Comparison of ENCODE assay signal across 15 cellular contexts in genomic region chr20:48309293-48309692, GRCh38.
DNase-seq lines count a peak whose midpoint lies in the region; ATAC-seq and TF ChIP-seq lines count a peak whose summit lies in the region.
"Had no signal": no experiment of that assay in that cellular context is flagged by ENCODE, and none has a peak within 500 bp of the region (broad histone marks: within the 10 kb centered on the region; RNA-seq: fewer than 3 reads in every experiment).

No MANE protein-coding gene starts in this region.

- peaks cover under 1% of the 10 kb centered on the region for H3K9me3 Mint-ChIP-seq in Caco-2 (ENCODE audit: unreplicated experiment)
- peaks cover 2% of the 10 kb centered on the region for H3K9me3 Mint-ChIP-seq in endodermal cell
- H3K9me3 Mint-ChIP-seq in CD4-positive, alpha-beta memory T cell = peaks cover 0 to 1% (median 0%) of the 10 kb centered on the region in 8 donors
- H3K9me3 Mint-ChIP-seq in GM23338 = peaks cover 3% of the 10 kb centered on the region; the same call in 1 of the 3 replicates

- H3F3A ChIP-seq in GM23338 (replicated peaks; ENCODE audit: low read depth) = no peaks in the 10 kb centered on the region

- intact Hi-C loops in Caco-2 (cut with micrococcal nuclease; ENCODE audit: unreplicated experiment) = no loop called here
- intact Hi-C loops in CD4-positive, alpha-beta memory T cell (cut with micrococcal nuclease) = no loop called here

- H3K36me3 ChIP-seq in Caco-2 (ENCODE audit: control insufficient read depth, insufficient read depth, low read length) (no peaks in the 10 kb centered on the region), SJCRH30 (no peaks in the 10 kb centered on the region), endodermal cell (ENCODE audit: control insufficient read depth, insufficient read depth, low read length) (no peaks in the 10 kb centered on the region), neuronal stem cell (replicated peaks in 1 of 2; ENCODE audit: control insufficient read depth in 2 of 2, insufficient read depth in 2 of 2, low read length in 2 of 2) (no peaks in the 10 kb centered on the region), GM23338 (ENCODE audit: insufficient read depth) (no peaks in the 10 kb centered on the region)
- no peaks in the 10 kb centered on the region for H3K36me3 ChIP-seq in CD4-positive, alpha-beta memory T cell (ENCODE audit: insufficient read depth, low read length)

- BruUV-seq in Caco-2 (replicated peaks; lab: Mats Ljungman, UMichigan) = no TSS peak

- peak overlapping the region; percentile 63 for H3K27ac Mint-ChIP-seq in Caco-2 (ENCODE audit: unreplicated experiment)
- peak overlapping the region; percentile 64 for H3K27ac Mint-ChIP-seq in endodermal cell
- no peak overlapping the region for H3K27ac Mint-ChIP-seq in CD4-positive, alpha-beta memory T cell
- no peak overlapping the region for H3K27ac Mint-ChIP-seq in GM23338
- H3K27ac Mint-ChIP-seq: IgD-negative memory B cell had no signal

- H4K20me1 ChIP-seq in GM23338 (replicated peaks; ENCODE audit: insufficient read depth) = no peaks in the 10 kb centered on the region

- no peak overlapping the region for H3K4me3 Mint-ChIP-seq in Caco-2 (ENCODE audit: unreplicated experiment)
- H3K4me3 Mint-ChIP-seq in endodermal cell = no peak overlapping the region
- no peak overlapping the region for H3K4me3 Mint-ChIP-seq in CD4-positive, alpha-beta memory T cell
- H3K4me3 Mint-ChIP-seq in GM23338 = no peak overlapping the region
- H3K4me3 Mint-ChIP-seq: CD14-positive monocyte, IgD-negative memory B cell had no signal

- H3K79me1 ChIP-seq in neuronal stem cell (ENCODE audit: low read depth, low read length) = no peaks in the 10 kb centered on the region

- H3K36me3 Mint-ChIP-seq in Caco-2 (ENCODE audit: insufficient read depth, unreplicated experiment) (no peaks in the 10 kb centered on the region), endodermal cell (ENCODE audit: low read depth) (no peaks in the 10 kb centered on the region), GM23338 (ENCODE audit: low read depth) (no peaks in the 10 kb centered on the region)
- no peaks in the 10 kb centered on the region for H3K36me3 Mint-ChIP-seq in CD4-positive, alpha-beta memory T cell
- H3K36me3 Mint-ChIP-seq: CD14-positive monocyte, IgD-negative memory B cell had no signal

- no peak overlapping the region for H4K8ac ChIP-seq in neuronal stem cell (ENCODE audit: low read depth, low read length)

- TF ChIP-seq CTCF in Caco-2 (IDR thresholded peaks at IDR 0.05; ENCODE audit: insufficient read depth in 1 of 2, low read depth in 1 of 2, low read length in 1 of 2, severe bottlenecking in 1 of 2, unreplicated experiment in 1 of 2) (no peak), endodermal cell (conservative IDR thresholded peaks at IDR 0.05) (no peak), GM23338 (conservative IDR thresholded peaks at IDR 0.05; ENCODE audit: low read depth in 2 of 2) (no peak)

- H3K9me3 ChIP-seq in Caco-2 (no peaks in the 10 kb centered on the region), SJCRH30 (replicated peaks) (no peaks in the 10 kb centered on the region; the same call in 1 of the 2 replicates), endodermal cell (ENCODE audit: control insufficient read depth, low read length) (no peaks in the 10 kb centered on the region), neuronal stem cell (replicated peaks in 1 of 2; ENCODE audit: control insufficient read depth in 2 of 2, insufficient read depth in 1 of 2, low read depth in 1 of 2, low read length in 2 of 2) (no peaks in the 10 kb centered on the region)
- no peaks in the 10 kb centered on the region for H3K9me3 ChIP-seq in CD4-positive, alpha-beta memory T cell (ENCODE audit: control insufficient read depth in 1 of 2, low read length in 2 of 2)

- 86 to 88% methylated on average over 4 to 5 of the region's 5 CpGs for WGBS in endodermal cell (ENCODE audit: insufficient coverage in 1 of 2, insufficient read length in 1 of 2), 2 experiments
- no CpG with 5 or more reads among the region's 5 CpGs for WGBS in neuronal stem cell (ENCODE audit: extremely low coverage in 2 of 2, insufficient read length in 2 of 2, insufficient replicate concordance in 1 of 2), 2 donors

- DNase-seq in Caco-2 (no peak), SJCRH30 (no peak), endodermal cell (no peak), neuronal stem cell (ENCODE audit: low spot score) (no peak), ureter (ENCODE audit: low spot score) (no peak), GM23338 (ENCODE audit: low spot score) (no peak)
- DNase-seq in activated CD8-positive, alpha-beta memory T cell treated with anti-CD3 and anti-CD28 coated beads, Interleukin-2, amount 50 U/mL, for 4 hours = no peak
- no peak for DNase-seq in CD4-positive, alpha-beta memory T cell
- DNase-seq: Calu3, DMS 273 treated with DMSO at 0.1 percent for 48 hours, KG1 had no signal

- H2BK120ac ChIP-seq in neuronal stem cell (ENCODE audit: low read depth, low read length) = no peak overlapping the region

- no peak overlapping the region for H2BK12ac ChIP-seq in neuronal stem cell (ENCODE audit: low read length)

- no peak overlapping the region for H3K14ac ChIP-seq in neuronal stem cell (ENCODE audit: low read length)

- peak overlapping the region; percentile 17 for H3K18ac ChIP-seq in neuronal stem cell (ENCODE audit: low read length)

- H3K4me1 ChIP-seq in Caco-2 (no peaks in the 10 kb centered on the region), SJCRH30 (peaks cover 40% of the 10 kb centered on the region), endodermal cell (ENCODE audit: control insufficient read depth, insufficient read depth, low read length) (no peaks in the 10 kb centered on the region), neuronal stem cell (ENCODE audit: control insufficient read depth in 2 of 2, insufficient read depth in 1 of 2, low read depth in 1 of 2, low read length in 2 of 2) (peaks cover 0 to 1% of the 10 kb centered on the region in 2 donors), GM23338 (ENCODE audit: insufficient read depth) (no peaks in the 10 kb centered on the region)
- H3K4me1 ChIP-seq in CD4-positive, alpha-beta memory T cell (ENCODE audit: insufficient read depth, low read length) = no peaks in the 10 kb centered on the region

- ATAC-seq in GM23338 = no peak
- ATAC-seq: HCT116 had no signal

- POLR2A ChIA-PET in Caco-2 (lab: Charles Lee) = no interaction called here
- POLR2A ChIA-PET in CD4-positive, alpha-beta memory T cell (lab: Charles Lee; ENCODE audit: partially characterized antibody) = no interaction called here

- peak overlapping the region; percentile 12 for H2BK5ac ChIP-seq in neuronal stem cell (ENCODE audit: low read length)

- no peak overlapping the region for H3K23ac ChIP-seq in neuronal stem cell (ENCODE audit: low read depth, low read length, poor library complexity)

- no peak overlapping the region for H4K91ac ChIP-seq in neuronal stem cell (ENCODE audit: low read depth, low read length, poor library complexity)

- CTCF ChIA-PET in Caco-2 (lab: Charles Lee) = no interaction called here
- CTCF ChIA-PET in CD4-positive, alpha-beta memory T cell (lab: Charles Lee; ENCODE audit: partially characterized antibody) = no interaction called here

- H3K27ac ChIP-seq in SJCRH30 (peak overlapping the region; percentile 68; the same call in 1 of the 2 replicates), endodermal cell (ENCODE audit: low read depth, low read length) (no peak overlapping the region), neuronal stem cell (replicated peaks; ENCODE audit: low read length) (no peak overlapping the region), GM23338 (ENCODE audit: low read depth) (no peak overlapping the region)
- no peak overlapping the region for H3K27ac ChIP-seq in CD4-positive, alpha-beta memory T cell (ENCODE audit: low read depth, low read length)
- H3K27ac ChIP-seq: 22Rv1 had no signal

- no peaks in the 10 kb centered on the region for H3K27me3 ChIP-seq in Caco-2 (replicated peaks; ENCODE audit: control insufficient read depth, insufficient read depth, low read length)
- H3K27me3 ChIP-seq in SJCRH30 = no peaks in the 10 kb centered on the region
- H3K27me3 ChIP-seq in endodermal cell (ENCODE audit: control insufficient read depth, insufficient read depth, low read length, poor library complexity, severe bottlenecking) = no peaks in the 10 kb centered on the region
- H3K27me3 ChIP-seq in neuronal stem cell (ENCODE audit: control insufficient read depth in 3 of 3, insufficient read depth in 3 of 3, low read depth in 1 of 3, low read length in 3 of 3) = peaks cover 0 to 21% (median 0%) of the 10 kb centered on the region in 3 experiments
- no peaks in the 10 kb centered on the region for H3K27me3 ChIP-seq in CD4-positive, alpha-beta memory T cell (ENCODE audit: insufficient read depth, low read length)
- H3K27me3 ChIP-seq in GM23338 (ENCODE audit: insufficient read depth) = no peaks in the 10 kb centered on the region

- H3K27me3 Mint-ChIP-seq in Caco-2 (ENCODE audit: insufficient read depth, unreplicated experiment) (no peaks in the 10 kb centered on the region), endodermal cell (ENCODE audit: insufficient read depth) (peaks cover 3% of the 10 kb centered on the region), GM23338 (ENCODE audit: insufficient read depth, low read depth, poor library complexity) (peaks cover 4% of the 10 kb centered on the region)
- peaks cover 13 to 20% of the 10 kb centered on the region in 2 donors for H3K27me3 Mint-ChIP-seq in CD4-positive, alpha-beta memory T cell

- no peak overlapping the region for H3K4ac ChIP-seq in neuronal stem cell (ENCODE audit: low read length)

- H3K4me2 ChIP-seq in neuronal stem cell (ENCODE audit: insufficient read depth, low read length, poor library complexity, severe bottlenecking) = no peak overlapping the region
- no peak overlapping the region for H3K4me2 ChIP-seq in GM23338

- H3K4me3 ChIP-seq in Caco-2 (ENCODE audit: low read depth, low read length) (no peak overlapping the region), SJCRH30 (no peak overlapping the region), endodermal cell (ENCODE audit: low read length) (no peak overlapping the region), neuronal stem cell (ENCODE audit: low read length in 2 of 2) (no peak overlapping the region), GM23338 (no peak overlapping the region)
- H3K4me3 ChIP-seq in CD4-positive, alpha-beta memory T cell (ENCODE audit: low read length in 2 of 2) = no peak overlapping the region

- no peak overlapping the region for H3K9ac ChIP-seq in endodermal cell (ENCODE audit: extremely low read depth, low read length, poor library complexity, severe bottlenecking)
- no peak overlapping the region for H3K9ac ChIP-seq in neuronal stem cell (ENCODE audit: low read depth, low read length, poor library complexity)

- H3K79me2 ChIP-seq in GM23338 (replicated peaks; ENCODE audit: insufficient read depth) = no peaks in the 10 kb centered on the region

- H3K9me2 ChIP-seq in GM23338 (ENCODE audit: insufficient read depth) = no peaks in the 10 kb centered on the region

- H2AFZ ChIP-seq in neuronal stem cell (ENCODE audit: low read length) (no peak overlapping the region), GM23338 (no peak overlapping the region)

- H2AK5ac ChIP-seq in neuronal stem cell (ENCODE audit: low read depth, low read length) = no peak overlapping the region

- H3K4me1 Mint-ChIP-seq in Caco-2 (ENCODE audit: low read depth, unreplicated experiment) = peaks cover 13% of the 10 kb centered on the region
- H3K4me1 Mint-ChIP-seq in endodermal cell = peaks cover 10% of the 10 kb centered on the region
- H3K4me1 Mint-ChIP-seq in CD4-positive, alpha-beta memory T cell = no peaks in the 10 kb centered on the region
- peaks cover 11% of the 10 kb centered on the region; the same call in 2 of the 3 replicates for H3K4me1 Mint-ChIP-seq in GM23338
- H3K4me1 Mint-ChIP-seq: CD14-positive monocyte, IgD-negative memory B cell had no signal

- no peak overlapping the region for H2BK15ac ChIP-seq in neuronal stem cell (ENCODE audit: low read length)

Comparison
In these comparisons a context has a peak if more than half of its experiments do, and no peak if none do; other contexts are left out.
1. H3K27ac Mint-ChIP-seq: peak in Caco-2 (single experiment) and endodermal cell (single experiment); none in CD4-positive, alpha-beta memory T cell (0 of 7) and GM23338 (single experiment).